Comparison of ENCODE assay signal across 11 cellular contexts in genomic region chr7:27123021-27123476, GRCh38. TPM values are rescaled to one million over a fixed set of nuclear protein-coding genes. Genes with fewer than 3 reads are reported as not detected.
DNase-seq lines count a peak whose midpoint lies in the region; ATAC-seq and TF ChIP-seq lines count a peak whose summit lies in the region.
"Had no signal": no experiment of that assay in that cellular context is flagged by ENCODE, and none has a peak within 500 bp of the region (broad histone marks: within the 10 kb centered on the region; RNA-seq: fewer than 3 reads in every experiment).

No MANE protein-coding gene starts in this region.

- H3K36me3 ChIP-seq in HEK293 (ENCODE audit: control insufficient read depth in 2 of 2, insufficient read depth in 1 of 2, low read length in 2 of 2) = peaks cover 0 to 26% of the 10 kb centered on the region in 2 experiments; a peak in 1 of 3 replicates
- no peaks in the 10 kb centered on the region for H3K36me3 ChIP-seq in brain microvascular endothelial cell (replicated peaks)
- no peaks in the 10 kb centered on the region for H3K36me3 ChIP-seq in kidney epithelial cell (ENCODE audit: control insufficient read depth, insufficient read depth, low read length)
- peaks cover 0 to 6% (median 2%) of the 10 kb centered on the region in 4 donors for H3K36me3 ChIP-seq in sigmoid colon
- H3K36me3 ChIP-seq in MM.1S (replicated peaks; ENCODE audit: insufficient read depth, low read length) = no peaks in the 10 kb centered on the region

- H3K4me1 ChIP-seq in HEK293 (ENCODE audit: control insufficient read depth, insufficient read depth, low read length) (peaks cover 39% of the 10 kb centered on the region), sigmoid colon (peaks cover 0 to 67% (median 46%) of the 10 kb centered on the region in 4 donors), MM.1S (ENCODE audit: low read length) (no peaks in the 10 kb centered on the region)

- H3K4me3 Mint-ChIP-seq in T-helper 2 cell treated with Interferon-gamma antibody and Interleukin-4, amounts not matched to agents 5 μg/mL and 100 μg/mL, for 36 hours = no peak overlapping the region
- H3K4me3 Mint-ChIP-seq: CD14-positive monocyte had no signal

- H3F3A ChIP-seq in MM.1S (ENCODE audit: insufficient read depth, low read length) = no peaks in the 10 kb centered on the region

- H3K27me3 ChIP-seq in brain microvascular endothelial cell (replicated peaks) = peaks cover 91% of the 10 kb centered on the region
- H3K27me3 ChIP-seq in kidney epithelial cell (ENCODE audit: control insufficient read depth, insufficient read depth, low read length) = no peaks in the 10 kb centered on the region
- H3K27me3 ChIP-seq in sigmoid colon = no peaks in the 10 kb centered on the region
- peaks cover 6% of the 10 kb centered on the region; the same call in 1 of the 2 replicates for H3K27me3 ChIP-seq in MM.1S (replicated peaks; ENCODE audit: insufficient read depth, low read length)

- DNase-seq in brain microvascular endothelial cell (no peak), kidney epithelial cell (ENCODE audit: low read depth) (no peak), sigmoid colon (no peak), MM.1S (no peak), superior temporal gyrus (ENCODE audit: extremely low spot score) (no peak)
- no peak for DNase-seq in T-helper 2 cell treated with Interferon-gamma antibody and Interleukin-4, amounts not matched to agents 5 μg/mL and 100 μg/mL, for 36 hours (ENCODE audit: low spot score)
- DNase-seq: activated naive CD4-positive, alpha-beta T cell treated with anti-CD3 and anti-CD28 coated beads, Interleukin-2, amount 50 U/mL, for 16 hours had no signal

- H3K4me3 ChIP-seq in HEK293 (ENCODE audit: low read depth, low read length) (no peak overlapping the region), brain microvascular endothelial cell (ENCODE audit: low read depth, low read length) (peak overlapping the region; percentile 12), kidney epithelial cell (ENCODE audit: low read depth, low read length) (peak overlapping the region; percentile 59), sigmoid colon (peak overlapping the region in 2 of 4 donors; percentile 4 to 19), MM.1S (ENCODE audit: low read length) (no peak overlapping the region)

- no peaks in the 10 kb centered on the region for H3K79me2 ChIP-seq in MM.1S (ENCODE audit: low read length)

- in situ Hi-C loops in brain microvascular endothelial cell (cut with HindIII; ENCODE audit: low pct_ligation_motif_present, low sequenced_read_pairs) = loop anchor here (10.0 kb wide), 1 partner anchor 268 kb away; no protein-coding TSS in a partner anchor

- H3K36me3 Mint-ChIP-seq in T-helper 2 cell treated with Interferon-gamma antibody and Interleukin-4, amounts not matched to agents 5 μg/mL and 100 μg/mL, for 36 hours (ENCODE audit: low read depth) = no peaks in the 10 kb centered on the region
- H3K36me3 Mint-ChIP-seq: CD14-positive monocyte had no signal

- no peak for TF ChIP-seq POLR2A in sigmoid colon (IDR thresholded peaks at IDR 0.05)

- intact Hi-C loops in sigmoid colon (cut with DNase I) = no loop called here

- 17 to 62% methylated on average over 14 of the region's 14 CpGs for WGBS in sigmoid colon, 2 donors

- no peak overlapping the region for H3K9ac ChIP-seq in MM.1S (ENCODE audit: low read length)

- no peak for TF ChIP-seq EP300 in sigmoid colon (IDR thresholded peaks at IDR 0.05)

- ATAC-seq in GM21515 (IDR thresholded peaks at IDR 0.05; ENCODE audit: unreplicated experiment) = no peak

- no peaks in the 10 kb centered on the region for H4K20me1 ChIP-seq in MM.1S (ENCODE audit: insufficient read depth, low read length)

- H2AFZ ChIP-seq in MM.1S (ENCODE audit: low read length) = no peak overlapping the region

- no peak overlapping the region for H3K4me2 ChIP-seq in MM.1S (ENCODE audit: low read depth, low read length)

- TF ChIP-seq CTCF in HEK293 (tag by site-specific recombination; IDR thresholded peaks at IDR 0.05) = no peak
- no peak for TF ChIP-seq CTCF in brain microvascular endothelial cell (IDR thresholded peaks at IDR 0.05; ENCODE audit: low read depth, low read length, missing control alignments)
- TF ChIP-seq CTCF in kidney epithelial cell (IDR thresholded peaks at IDR 0.05; ENCODE audit: insufficient read depth, low read length, poor library complexity, severe bottlenecking) = no peak
- TF ChIP-seq CTCF in sigmoid colon (IDR thresholded peaks at IDR 0.05) = no peak
- no peak for TF ChIP-seq CTCF in MM.1S (IDR thresholded peaks at IDR 0.05; ENCODE audit: low read length)

- H3K9me3 Mint-ChIP-seq in T-helper 2 cell treated with Interferon-gamma antibody and Interleukin-4, amounts not matched to agents 5 μg/mL and 100 μg/mL, for 36 hours = no peaks in the 10 kb centered on the region

- H3K27ac Mint-ChIP-seq in T-helper 2 cell treated with Interferon-gamma antibody and Interleukin-4, amounts not matched to agents 5 μg/mL and 100 μg/mL, for 36 hours = no peak overlapping the region

- POLR2A ChIA-PET in HEK293 (lab: Yijun Ruan, JAX) = interaction anchor here (0.6 to 1.0 kb wide), 2 partner anchors 9 to 27 kb away, joined by 4 read pairs; no protein-coding TSS in a partner anchor

- peaks cover 25% of the 10 kb centered on the region for H3K27me3 Mint-ChIP-seq in T-helper 2 cell treated with Interferon-gamma antibody and Interleukin-4, amounts not matched to agents 5 μg/mL and 100 μg/mL, for 36 hours (ENCODE audit: low read depth)

- CTCF ChIA-PET in HEK293 (lab: Yijun Ruan, JAX) = interaction anchor here (0.5 to 1.8 kb wide), 2 partner anchors 8 to 262 kb away, joined by 6 to 7 read pairs; partner anchors contain the start of gene HOXA4

- H3K27ac ChIP-seq in HEK293 (ENCODE audit: extremely low read depth, low read depth, low read length) = no peak overlapping the region
- no peak overlapping the region for H3K27ac ChIP-seq in brain microvascular endothelial cell
- H3K27ac ChIP-seq in sigmoid colon = peak overlapping the region; percentile 66 to 99 (median 82)
- H3K27ac ChIP-seq in MM.1S (ENCODE audit: low read length) = no peak overlapping the region

- no peaks in the 10 kb centered on the region for H3K4me1 Mint-ChIP-seq in T-helper 2 cell treated with Interferon-gamma antibody and Interleukin-4, amounts not matched to agents 5 μg/mL and 100 μg/mL, for 36 hours (ENCODE audit: low read depth)

- H3K9me2 ChIP-seq in MM.1S (replicated peaks; ENCODE audit: insufficient read depth, low read length) = no peaks in the 10 kb centered on the region

- no peaks in the 10 kb centered on the region for H3K9me3 ChIP-seq in HEK293 (ENCODE audit: control insufficient read depth, insufficient read depth, low read depth, low read length)
- H3K9me3 ChIP-seq in sigmoid colon = no peaks in the 10 kb centered on the region
- no peaks in the 10 kb centered on the region for H3K9me3 ChIP-seq in MM.1S (replicated peaks; ENCODE audit: insufficient read depth, low read length)

TF ChIP-seq in HEK293, 187 proteins besides CTCF, POLR2A, EP300 and RAD21 (continues in another document):
- TF ChIP-seq ZNF654 (tag by site-specific recombination; IDR thresholded peaks at IDR 0.05; ENCODE audit: low read depth) (no peak), PBX3 (CRISPR knock-in tag; IDR thresholded peaks at IDR 0.05) (no peak), ZNF600 (tag by site-specific recombination; IDR thresholded peaks at IDR 0.05) (peak; percentile 40; the same call in 1 of the 2 replicates), BCL11A (tag by site-specific recombination; IDR thresholded peaks at IDR 0.05; ENCODE audit: low read depth) (no peak), GFI1B (tag by site-specific recombination; IDR thresholded peaks at IDR 0.05) (no peak)
- TF ChIP-seq, protein P1, sequence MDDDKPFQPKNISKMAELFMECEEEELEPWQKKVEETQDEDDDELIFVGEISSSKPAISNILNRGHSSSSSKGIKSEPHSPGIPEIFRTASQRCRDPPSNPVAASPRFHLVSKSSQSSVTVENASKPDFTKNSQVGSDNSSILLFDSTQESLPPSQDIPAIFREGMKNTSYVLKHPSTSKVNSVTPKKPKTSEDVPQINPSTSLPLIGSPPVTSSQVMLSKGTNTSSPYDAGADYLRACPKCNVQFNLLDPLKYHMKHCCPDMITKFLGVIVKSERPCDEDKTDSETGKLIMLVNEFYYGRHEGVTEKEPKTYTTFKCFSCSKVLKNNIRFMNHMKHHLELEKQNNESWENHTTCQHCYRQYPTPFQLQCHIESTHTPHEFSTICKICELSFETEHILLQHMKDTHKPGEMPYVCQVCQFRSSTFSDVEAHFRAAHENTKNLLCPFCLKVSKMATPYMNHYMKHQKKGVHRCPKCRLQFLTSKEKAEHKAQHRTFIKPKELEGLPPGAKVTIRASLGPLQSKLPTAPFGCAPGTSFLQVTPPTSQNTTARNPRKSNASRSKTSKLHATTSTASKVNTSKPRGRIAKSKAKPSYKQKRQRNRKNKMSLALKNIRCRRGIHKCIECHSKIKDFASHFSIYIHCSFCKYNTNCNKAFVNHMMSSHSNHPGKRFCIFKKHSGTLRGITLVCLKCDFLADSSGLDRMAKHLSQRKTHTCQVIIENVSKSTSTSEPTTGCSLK (tag by site-specific recombination; IDR thresholded peaks at IDR 0.05) = no peak

RNA-seq across cellular contexts. Expression of gene HOXA4, which starts 7.5 kb away (rescaled TPM):
- total RNA-seq in kidney epithelial cell = 4.5 and 7.4 TPM in 2 replicates
- 1 to 10 TPM; 2.0 to 4.2 (median 2.9) TPM for total RNA-seq in sigmoid colon
- polyA plus RNA-seq in sigmoid colon = 1 to 10 TPM in 2 of 3 donors, not detected in 1; 1.8 to 4.8 TPM
- polyA plus RNA-seq: CD14-positive monocyte had no signal

RNA-seq across cellular contexts. Expression of gene HOXA5, which starts 20.4 kb away (rescaled TPM):
- total RNA-seq in kidney epithelial cell (18.8 and 19.1 TPM in 2 replicates), sigmoid colon (10 to 100 TPM in 3 of 4 donors, 1 to 10 TPM in 1; 9.2 to 12.2 (median 11.2) TPM)
- 10 to 100 TPM in 1 of 3 donors, 1 to 10 TPM in 2; 3.2 to 14.3 (median 7.8) TPM for polyA plus RNA-seq in sigmoid colon
- total RNA-seq: T-helper 2 cell treated with Interferon-gamma antibody and Interleukin-4, amounts not matched to agents 100 ng/mL and 5 ng/mL, for 36 hours had no signal

RNA-seq across cellular contexts. Expression of gene HOXA2, which starts 20.6 kb away (rescaled TPM):
- 0.34 and 1.1 TPM in 2 replicates for total RNA-seq in kidney epithelial cell
- 1 to 10 TPM; 1.6 to 4.3 (median 3.2) TPM for total RNA-seq in sigmoid colon
- polyA plus RNA-seq in sigmoid colon = 1 to 10 TPM in 1 of 3 donors, under 1 TPM in 2; 0.60 to 1.9 (median 0.69) TPM
- total RNA-seq: T-helper 2 cell treated with Interferon-gamma antibody and Interleukin-4, amounts not matched to agents 100 ng/mL and 5 ng/mL, for 36 hours had no signal
- polyA plus RNA-seq: CD14-positive monocyte had no signal

RNA-seq across cellular contexts. Expression of gene HOXA6, which starts 24.5 kb away (rescaled TPM):
- total RNA-seq in kidney epithelial cell = 4.8 and 10.5 TPM in 2 replicates
- total RNA-seq in sigmoid colon = 1 to 10 TPM; 4.2 to 10.0 (median 4.5) TPM
- 1 to 10 TPM in 2 of 3 donors, not detected in 1; 1.6 to 8.1 TPM for polyA plus RNA-seq in sigmoid colon
- total RNA-seq: T-helper 2 cell treated with Interferon-gamma antibody and Interleukin-4, amounts not matched to agents 100 ng/mL and 5 ng/mL, for 36 hours had no signal
- polyA plus RNA-seq: CD14-positive monocyte had no signal

RNA-seq across cellular contexts. Expression of gene HOXA1, which starts 27.2 kb away (rescaled TPM):
- 2.8 and 4.3 TPM in 2 replicates for total RNA-seq in kidney epithelial cell
- 1 to 10 TPM in 2 of 4 donors, under 1 TPM in 2; 0.14 to 1.1 (median 0.95) TPM for total RNA-seq in sigmoid colon
- polyA plus RNA-seq in sigmoid colon = 1 to 10 TPM in 2 of 3 donors, under 1 TPM in 1; 0.69 to 2.4 (median 2.0) TPM

Comparison
In these comparisons a context has a peak if more than half of its experiments do, and no peak if none do; other contexts are left out.
1. H3K27ac ChIP-seq: peak in sigmoid colon (4 of 4); none in HEK293 (single experiment), brain microvascular endothelial cell (single experiment) and MM.1S (single experiment).
2. H3K4me3 ChIP-seq: peak in brain microvascular endothelial cell (single experiment) and kidney epithelial cell (single experiment); none in HEK293 (single experiment) and MM.1S (single experiment).